19 cellular contexts compared by ENCODE assay signal in genomic region chr5:139162448-139162847, GRCh38.
"Had no signal": no experiment of that assay in that cellular context is flagged by ENCODE, and none has a peak within 500 bp of the region (broad histone marks: within the 10 kb centered on the region; RNA-seq: fewer than 3 reads in every experiment).

No MANE protein-coding gene starts in this region.

- H3K9me3 ChIP-seq: lower lobe of right lung, testis, upper lobe of left lung had no signal

- H3K36me3 ChIP-seq: lower lobe of right lung, upper lobe of left lung had no signal

- H3K27me3 Mint-ChIP-seq: activated B cell treated with CpG ODN at 0.5 μM for 24 hours; activated CD4-positive, alpha-beta memory T cell treated with anti-CD3 and anti-CD28 coated beads, Interleukin-2, amount 10 ng/mL, durations not matched to agents 7 days and 5 days; activated CD8-positive, alpha-beta memory T cell treated with anti-CD3 and anti-CD28 coated beads, Interleukin-2, amount 10 ng/mL, durations not matched to agents 7 days and 5 days; activated naive CD8-positive, alpha-beta T cell had no signal

- H3K27me3 ChIP-seq: testis, upper lobe of left lung had no signal

- H3K4me1 ChIP-seq: lower lobe of right lung, upper lobe of left lung had no signal

- H3K4me3 ChIP-seq: coronary artery, lower lobe of right lung, smooth muscle cell, testis, upper lobe of left lung had no signal

- ATAC-seq: activated CD8-positive, alpha-beta memory T cell treated with anti-CD3 and anti-CD28 coated beads, Interleukin-2, amount 10 ng/mL, durations not matched to agents 7 days and 5 days; lower lobe of right lung; sciatic nerve; stimulated activated effector memory CD8-positive, alpha-beta T cell treated with anti-CD3 and anti-CD28 coated beads, Interleukin-12 subunit alpha, Interleukin-12 subunit beta, amount 100 ng/mL, for 72 hours had no signal

- H3K27ac ChIP-seq: coronary artery, lower lobe of right lung, testis, upper lobe of left lung had no signal

- H3K4me1 Mint-ChIP-seq: activated CD4-positive, alpha-beta memory T cell treated with anti-CD3 and anti-CD28 coated beads, Interleukin-2, amount 10 ng/mL, durations not matched to agents 7 days and 5 days; activated CD8-positive, alpha-beta memory T cell treated with anti-CD3 and anti-CD28 coated beads, Interleukin-2, amount 10 ng/mL, durations not matched to agents 7 days and 5 days had no signal

- H3K27ac Mint-ChIP-seq: activated B cell treated with CpG ODN at 0.5 μM for 24 hours; activated CD4-positive, alpha-beta memory T cell treated with anti-CD3 and anti-CD28 coated beads, Interleukin-2, amount 10 ng/mL, durations not matched to agents 7 days and 5 days; activated CD8-positive, alpha-beta memory T cell treated with anti-CD3 and anti-CD28 coated beads, Interleukin-2, amount 10 ng/mL, durations not matched to agents 7 days and 5 days; activated naive CD8-positive, alpha-beta T cell; stimulated activated effector memory CD8-positive, alpha-beta T cell treated with anti-CD3 and anti-CD28 coated beads, Interleukin-12 subunit alpha, Interleukin-12 subunit beta, amount 100 ng/mL, for 72 hours; T-helper 2 cell treated with Interferon-gamma antibody and Interleukin-4, amounts not matched to agents 5 μg/mL and 100 μg/mL, for 36 hours had no signal

- H3K9me3 Mint-ChIP-seq: activated B cell treated with CpG ODN at 0.5 μM for 24 hours; activated CD4-positive, alpha-beta memory T cell treated with anti-CD3 and anti-CD28 coated beads, Interleukin-2, amount 10 ng/mL, durations not matched to agents 7 days and 5 days; stimulated activated effector memory CD8-positive, alpha-beta T cell treated with anti-CD3 and anti-CD28 coated beads, Interleukin-12 subunit alpha, Interleukin-12 subunit beta, amount 100 ng/mL, for 72 hours; T-helper 2 cell treated with Interferon-gamma antibody and Interleukin-4, amounts not matched to agents 5 μg/mL and 100 μg/mL, for 36 hours had no signal

- H3K4me2 ChIP-seq: smooth muscle cell had no signal

- H3K36me3 Mint-ChIP-seq: activated CD8-positive, alpha-beta memory T cell treated with anti-CD3 and anti-CD28 coated beads, Interleukin-2, amount 10 ng/mL, durations not matched to agents 7 days and 5 days; stimulated activated effector memory CD8-positive, alpha-beta T cell treated with anti-CD3 and anti-CD28 coated beads, Interleukin-12 subunit alpha, Interleukin-12 subunit beta, amount 100 ng/mL, for 72 hours had no signal

- H3K4me3 Mint-ChIP-seq: activated B cell treated with CpG ODN at 0.5 μM for 24 hours; activated CD4-positive, alpha-beta memory T cell treated with anti-CD3 and anti-CD28 coated beads, Interleukin-2, amount 10 ng/mL, durations not matched to agents 7 days and 5 days; activated CD8-positive, alpha-beta memory T cell treated with anti-CD3 and anti-CD28 coated beads, Interleukin-2, amount 10 ng/mL, durations not matched to agents 7 days and 5 days; activated naive CD8-positive, alpha-beta T cell; stimulated activated effector memory CD8-positive, alpha-beta T cell treated with anti-CD3 and anti-CD28 coated beads, Interleukin-12 subunit alpha, Interleukin-12 subunit beta, amount 100 ng/mL, for 72 hours; T-helper 2 cell treated with Interferon-gamma antibody and Interleukin-4, amounts not matched to agents 5 μg/mL and 100 μg/mL, for 36 hours had no signal

- DNase-seq: activated B cell treated with CpG ODN at 0.5 μM for 24 hours; activated CD4-positive, alpha-beta memory T cell treated with anti-CD3 and anti-CD28 coated beads, Interleukin-2, amount 10 ng/mL, durations not matched to agents 7 days and 5 days; activated CD4-positive, alpha-beta T cell treated with anti-CD3 and anti-CD28 coated beads for 4 hours; activated CD8-positive, alpha-beta memory T cell treated with anti-CD3 and anti-CD28 coated beads, Interleukin-2, amount 10 ng/mL, durations not matched to agents 7 days and 5 days; amygdala; foreskin melanocyte; glutamatergic neuron; hippocampal formation; islet precursor cell; lower lobe of right lung; stimulated activated CD4-positive, alpha-beta T cell treated with anti-CD3 and anti-CD28 coated beads, Interleukin-4, amount 100 ng/mL, for 1 hour; testis; upper lobe of left lung had no signal
